ENCODE assay signal across 8 cellular contexts in genomic region chr3:190514163-190515153, GRCh38. TPM values are rescaled to one million over a fixed set of nuclear protein-coding genes. Genes with fewer than 3 reads are reported as not detected.
DNase-seq lines count a peak whose midpoint lies in the region; ATAC-seq and TF ChIP-seq lines count a peak whose summit lies in the region.

No MANE protein-coding gene starts in this region.

- H3K4me2 ChIP-seq in SK-N-SH (peak overlapping the region; percentile 92), parathyroid adenoma (ENCODE audit: low read length) (peak overlapping the region; percentile 83)

- H3K9me2 ChIP-seq in SK-N-SH, result no peaks in the 10 kb centered on the region

- no peaks in the 10 kb centered on the region for H4K20me1 ChIP-seq in SK-N-SH (ENCODE audit: insufficient read depth)

- H3K4me1 ChIP-seq in SK-N-SH (ENCODE audit: control insufficient read depth in 1 of 2, insufficient read depth in 2 of 2, low read depth in 1 of 2, low read length in 1 of 2) (peaks cover 4 to 18% of the 10 kb centered on the region in 2 experiments; a peak in 2 of 4 replicates), parathyroid adenoma (no peaks in the 10 kb centered on the region)

- TF ChIP-seq CTCF in SK-N-SH (IDR thresholded peaks at IDR 0.05) (no peak), parathyroid adenoma (IDR thresholded peaks at IDR 0.05) (no peak)

- peak overlapping the region; percentile 93 for H2AFZ ChIP-seq in SK-N-SH (ENCODE audit: low read depth)
- peak overlapping the region; percentile 99 for H2AFZ ChIP-seq in parathyroid adenoma

- no peaks in the 10 kb centered on the region for H3K9me3 ChIP-seq in SK-N-SH
- H3K9me3 ChIP-seq in parathyroid adenoma (ENCODE audit: control insufficient read depth, low read length), result no peaks in the 10 kb centered on the region

- H3F3A ChIP-seq in SK-N-SH (replicated peaks; ENCODE audit: insufficient read depth), result peaks cover 5% of the 10 kb centered on the region

- TF ChIP-seq EP300 in SK-N-SH (IDR thresholded peaks at IDR 0.05; ENCODE audit: borderline replicate concordance in 1 of 2, low read depth in 1 of 2, low read length in 1 of 2), result no peak

- CTCF ChIA-PET in SK-N-SH (lab: Yijun Ruan, JAX), result interaction anchor here (0.6 to 1.3 kb wide), 6 partner anchors 12 to 89 kb away, joined by 3 to 4 read pairs (median 4); no protein-coding TSS in a partner anchor

- peak overlapping the region in 1 of 2 experiments; percentile 62; a peak in 1 of 4 replicates for H3K27ac ChIP-seq in SK-N-SH (ENCODE audit: low read depth in 2 of 2, low read length in 1 of 2)
- H3K27ac ChIP-seq in angular gyrus (ENCODE audit: low read depth, low read length), result peak overlapping the region; percentile 48
- peak overlapping the region; percentile 49 for H3K27ac ChIP-seq in parathyroid adenoma

- intact Hi-C loops in left ventricle myocardium superior (cut with micrococcal nuclease), result no loop called here

- H3K79me2 ChIP-seq in SK-N-SH (ENCODE audit: insufficient read depth), result 0 out of 2 replicates have a peak, but pooled peaks cover 7% of the 10 kb centered on the region
- H3K79me2 ChIP-seq in parathyroid adenoma, result no peaks in the 10 kb centered on the region

- peak; percentile 58 for DNase-seq in Daoy (ENCODE audit: low read depth)
- DNase-seq in SK-N-SH, result peak; percentile 16
- peak; percentile 51 for DNase-seq in left ventricle myocardium superior
- no peak for DNase-seq in HPDE6-E6E7 (ENCODE audit: extremely low spot score)

- POLR2A ChIA-PET in SK-N-SH (lab: Yijun Ruan, JAX), result interaction anchor here (0.6 kb wide), 1 partner anchor 688 kb away, joined by 3 read pairs; no protein-coding TSS in a partner anchor

- ATAC-seq in HG02588 (IDR thresholded peaks at IDR 0.05; ENCODE audit: unreplicated experiment), result peak; percentile 27
- peak; percentile 62 for ATAC-seq in left ventricle myocardium superior
- no peak for ATAC-seq in HG03565 (IDR thresholded peaks at IDR 0.05; ENCODE audit: unreplicated experiment)

- peak overlapping the region; percentile 75 to 91 for H3K4me3 ChIP-seq in SK-N-SH (ENCODE audit: low read depth in 2 of 2, low read length in 1 of 2)
- peak overlapping the region; percentile 81 for H3K4me3 ChIP-seq in parathyroid adenoma (ENCODE audit: low read depth, low read length)

- no peaks in the 10 kb centered on the region for H3K36me3 ChIP-seq in SK-N-SH (replicated peaks in 1 of 2; ENCODE audit: control insufficient read depth in 1 of 2, insufficient read depth in 2 of 2, low read length in 1 of 2)
- no peaks in the 10 kb centered on the region for H3K36me3 ChIP-seq in parathyroid adenoma (ENCODE audit: control insufficient read depth, insufficient read depth, low read length)

- H3K9ac ChIP-seq in SK-N-SH, result peak overlapping the region; percentile 64
- H3K9ac ChIP-seq in parathyroid adenoma, result no peak overlapping the region

- no peak for TF ChIP-seq RAD21 in SK-N-SH (IDR thresholded peaks at IDR 0.05; ENCODE audit: low read length)

- WGBS in SK-N-SH (ENCODE audit: low lambda C conversion rate), result 2% methylated on average over 21 of the region's 44 CpGs

- H3K27me3 ChIP-seq in SK-N-SH (ENCODE audit: insufficient read depth), result no peaks in the 10 kb centered on the region
- no peaks in the 10 kb centered on the region for H3K27me3 ChIP-seq in parathyroid adenoma (ENCODE audit: control insufficient read depth, insufficient read depth, low read length)

TF ChIP-seq in SK-N-SH, 30 proteins besides CTCF, POLR2A, EP300 and RAD21:
- TF ChIP-seq MAX (IDR thresholded peaks at IDR 0.05; ENCODE audit: low read depth) (0 out of 2 replicates have a peak, but pooled peaks have one; percentile 14), NFIC (IDR thresholded peaks at IDR 0.05; ENCODE audit: borderline replicate concordance) (no peak)

RNA-seq across cellular contexts. Expression of gene IL1RAP, which starts 0.6 kb away (rescaled TPM):
- 11.3 and 11.8 TPM in 2 replicates for total RNA-seq in Daoy (2014; rRNA removed; shearing (Covaris generic))
- 7.6 and 10.8 TPM in 2 replicates for polyA plus RNA-seq in SK-N-SH (2012; rRNA removed)
- 8.2 and 8.7 TPM in 2 replicates for polyA plus RNA-seq in SK-N-SH (2012; cell fraction: cytosol; rRNA removed)
- 3.6 and 10.1 TPM in 2 replicates for polyA plus RNA-seq in SK-N-SH (2012; cell fraction: nucleus; rRNA removed)
- 6.1 TPM for total RNA-seq in left ventricle myocardium superior
